21 cellular contexts compared by ENCODE assay signal in the genomic region with DNA sequence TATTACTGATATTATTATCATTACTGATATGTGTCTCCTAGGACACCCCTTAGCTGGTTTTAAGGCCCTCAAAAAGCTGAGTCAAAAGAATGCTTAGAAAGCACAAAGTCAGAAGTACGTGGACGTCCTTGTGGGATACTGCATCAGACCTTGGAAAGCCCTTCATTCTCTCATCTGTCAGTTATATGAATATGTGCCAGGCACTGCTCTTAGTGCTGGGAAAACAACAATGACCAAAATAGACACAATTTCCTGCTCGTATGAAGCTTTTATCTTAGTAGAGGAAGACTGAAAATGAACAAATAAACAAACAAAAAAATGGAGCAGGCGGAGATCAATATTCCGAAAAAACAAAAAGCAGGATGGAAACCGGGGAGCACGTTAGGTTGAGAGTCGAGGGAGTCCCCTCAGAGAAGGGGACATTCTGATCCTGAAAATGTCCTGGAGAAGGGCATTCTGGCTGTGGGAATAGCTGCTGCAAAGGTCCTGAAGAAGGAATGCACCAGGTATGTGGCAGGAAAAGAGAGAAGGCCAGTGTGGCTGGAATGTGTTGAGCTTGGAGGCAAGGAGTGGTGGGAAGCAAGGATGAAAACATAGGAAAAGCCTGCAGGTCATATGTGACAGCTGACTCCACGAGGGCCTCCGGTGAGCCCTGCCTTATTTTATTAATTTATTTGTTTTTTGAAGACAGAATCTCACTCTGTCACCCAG. TPM values are rescaled to one million over a fixed set of nuclear protein-coding genes. Genes with fewer than 3 reads are reported as not detected.
DNase-seq lines count a peak whose midpoint lies in the region; ATAC-seq and TF ChIP-seq lines count a peak whose summit lies in the region.
"Had no signal": no experiment of that assay in that cellular context is flagged by ENCODE, and none has a peak within 500 bp of the region (broad histone marks: within the 10 kb centered on the region; RNA-seq: fewer than 3 reads in every experiment).

No MANE protein-coding gene starts in this region.

- no peaks in the 10 kb centered on the region for H3K4me1 ChIP-seq in body of pancreas
- H3K4me1 ChIP-seq in right lobe of liver: no peaks in the 10 kb centered on the region
- H3K4me1 ChIP-seq in thoracic aorta (ENCODE audit: control insufficient read depth in 1 of 2, low read depth in 2 of 2): peaks cover 16 to 58% of the 10 kb centered on the region in 2 donors
- H3K4me1 ChIP-seq: BE2C, transverse colon had no signal

- intact Hi-C loops in body of pancreas (cut with DNase I): no loop called here
- intact Hi-C loops in right lobe of liver (cut with DNase I): no loop called here
- intact Hi-C loops in Calu3 (cut with micrococcal nuclease; ENCODE audit: unreplicated experiment): no loop called here

- 43 to 51% methylated on average over 10 of the region's 10 CpGs for WGBS in body of pancreas, 2 donors
- WGBS in right lobe of liver (ENCODE audit: insufficient coverage, low coverage, low lambda C conversion rate, missing lambda C conversion rate): 64% methylated on average over 8 of the region's 10 CpGs

- H3K27ac Mint-ChIP-seq in Calu3 (ENCODE audit: unreplicated experiment): no peak overlapping the region
- H3K27ac Mint-ChIP-seq: activated CD4-positive, alpha-beta T cell treated with anti-CD3 and anti-CD28 coated beads, Interleukin-2, amount 10 ng/mL, durations not matched to agents 7 days and 5 days; endodermal cell had no signal

- H3K36me3 Mint-ChIP-seq in Calu3 (ENCODE audit: insufficient read depth, unreplicated experiment): no peaks in the 10 kb centered on the region

- H3K36me3 ChIP-seq in body of pancreas (replicated peaks in 1 of 2; ENCODE audit: insufficient read depth in 1 of 2, low read depth in 2 of 2) (no peaks in the 10 kb centered on the region), right lobe of liver (no peaks in the 10 kb centered on the region), thoracic aorta (no peaks in the 10 kb centered on the region)
- H3K36me3 ChIP-seq: BE2C, brain microvascular endothelial cell, gastrocnemius medialis, neutrophil, transverse colon had no signal

- CTCF ChIA-PET in Calu3 (lab: Charles Lee): interaction anchor here (0.8 to 1.6 kb wide), 2 partner anchors 14 to 18 kb away, joined by 3 read pairs; no protein-coding TSS in a partner anchor

- H3K4me3 Mint-ChIP-seq in Calu3 (ENCODE audit: low read depth, unreplicated experiment): no peak overlapping the region
- H3K4me3 Mint-ChIP-seq: activated CD4-positive, alpha-beta T cell treated with anti-CD3 and anti-CD28 coated beads, Interleukin-2, amount 10 ng/mL, durations not matched to agents 7 days and 5 days; endodermal cell had no signal

- BruUV-seq in Calu3 (replicated peaks; lab: Mats Ljungman, UMichigan): no TSS peak

- H3K9me3 ChIP-seq in body of pancreas (no peaks in the 10 kb centered on the region), right lobe of liver (no peaks in the 10 kb centered on the region), thoracic aorta (no peaks in the 10 kb centered on the region)
- H3K9me3 ChIP-seq: BE2C, gastrocnemius medialis, neutrophil, transverse colon had no signal

- peaks cover 6% of the 10 kb centered on the region for H3K4me1 Mint-ChIP-seq in Calu3 (ENCODE audit: low read depth, unreplicated experiment)
- H3K4me1 Mint-ChIP-seq: endodermal cell had no signal

- TF ChIP-seq POLR2A in body of pancreas (IDR thresholded peaks at IDR 0.05) (no peak), right lobe of liver (IDR thresholded peaks at IDR 0.05) (no peak)

- H3K9me3 Mint-ChIP-seq in Calu3 (ENCODE audit: low read depth, unreplicated experiment): no peaks in the 10 kb centered on the region
- H3K9me3 Mint-ChIP-seq: activated CD4-positive, alpha-beta T cell treated with anti-CD3 and anti-CD28 coated beads, Interleukin-2, amount 10 ng/mL, durations not matched to agents 7 days and 5 days; endodermal cell had no signal

- H3K27me3 Mint-ChIP-seq in Calu3 (ENCODE audit: unreplicated experiment): no peaks in the 10 kb centered on the region

- H3K27me3 ChIP-seq in body of pancreas (no peaks in the 10 kb centered on the region), right lobe of liver (no peaks in the 10 kb centered on the region), thoracic aorta (replicated peaks; ENCODE audit: insufficient read depth) (no peaks in the 10 kb centered on the region)
- H3K27me3 ChIP-seq: BE2C, brain microvascular endothelial cell, gastrocnemius medialis, neutrophil, transverse colon had no signal

- DNase-seq in body of pancreas (no peak), fibroblast of peridontal ligament (ENCODE audit: extremely low read depth) (peak; percentile 57), right lobe of liver (no peak), thoracic aorta (ENCODE audit: low spot score) (no peak), NK-92 (lab: John Stamatoyannopoulos, UW; ENCODE audit: unreplicated experiment) (no peak), Calu3 (no peak)
- DNase-seq in activated CD8-positive, alpha-beta memory T cell treated with anti-CD3 and anti-CD28 coated beads for 24 hours: no peak
- DNase-seq: activated CD4-positive, alpha-beta T cell treated with anti-CD3 and anti-CD28 coated beads, Interleukin-2, amount 10 ng/mL, durations not matched to agents 7 days and 5 days; activated naive CD4-positive, alpha-beta T cell treated with anti-CD3 and anti-CD28 coated beads, Interleukin-2, amount 50 U/mL, for 16 hours; BE2C; brain microvascular endothelial cell; endodermal cell; gastrocnemius medialis; NCI-H1930; NCI-H524; OCI-M1; transverse colon had no signal

- H3K27ac ChIP-seq in body of pancreas: peak overlapping the region in 2 of 4 donors; percentile 5 to 45
- peak overlapping the region in 2 of 3 donors; percentile 20 to 43 for H3K27ac ChIP-seq in right lobe of liver
- peak overlapping the region; percentile 65 to 99 for H3K27ac ChIP-seq in thoracic aorta
- H3K27ac ChIP-seq: brain microvascular endothelial cell, neutrophil, SK-N-MC had no signal

- ATAC-seq in body of pancreas: peak; percentile 33
- ATAC-seq in right lobe of liver: peak; percentile 61 to 69 (median 65)
- no peak for ATAC-seq in thoracic aorta (ENCODE audit: insufficient number of reproducible peaks, low FRiP score, low read depth)
- ATAC-seq in HG03378 (IDR thresholded peaks at IDR 0.05; ENCODE audit: unreplicated experiment): no peak
- ATAC-seq: gastrocnemius medialis, HCT116 had no signal

- no peak for TF ChIP-seq CTCF in body of pancreas (IDR thresholded peaks at IDR 0.05)
- no peak for TF ChIP-seq CTCF in right lobe of liver (IDR thresholded peaks at IDR 0.05)
- no peak for TF ChIP-seq CTCF in thoracic aorta (IDR thresholded peaks at IDR 0.05)
- TF ChIP-seq CTCF in Calu3 (IDR thresholded peaks at IDR 0.05; ENCODE audit: unreplicated experiment): no peak

- H3K4me3 ChIP-seq in body of pancreas (no peak overlapping the region), right lobe of liver (no peak overlapping the region), thoracic aorta (no peak overlapping the region)
- H3K4me3 ChIP-seq: gastrocnemius medialis, SK-N-MC, transverse colon had no signal

RNA-seq across cellular contexts. Expression of gene TMEM94, which starts 15.5 kb away (rescaled TPM):
- total RNA-seq in body of pancreas (100 to 1,000 TPM in 1 of 2 donors, 10 to 100 TPM in 1; 27.2 to 145 TPM), right lobe of liver (10 to 100 TPM; 24.2 to 47.1 (median 29.6) TPM), thoracic aorta (10 to 100 TPM; 57.1 to 83.4 TPM), Calu3 (2022) (55.0 and 63.4 TPM in 2 replicates)

RNA-seq across cellular contexts. Expression of gene GRB2, which starts 35.4 kb away (rescaled TPM):
- total RNA-seq in body of pancreas: 100 to 1,000 TPM in 1 of 2 donors, 10 to 100 TPM in 1; 51.9 to 118 TPM
- total RNA-seq in right lobe of liver: 10 to 100 TPM; 42.4 to 70.5 (median 53.8) TPM
- total RNA-seq in thoracic aorta: 100 to 1,000 TPM; 120 to 144 TPM
- 79.7 and 99.9 TPM in 2 replicates for total RNA-seq in Calu3 (2022)

Comparison
In these comparisons a context has a peak if more than half of its experiments do, and no peak if none do; other contexts are left out.
1. ATAC-seq: peak in body of pancreas (single experiment) and right lobe of liver (4 of 4); none in thoracic aorta (single experiment) and HG03378 (single experiment).